Comparison of ENCODE assay signal across 8 cellular contexts in the genomic region with DNA sequence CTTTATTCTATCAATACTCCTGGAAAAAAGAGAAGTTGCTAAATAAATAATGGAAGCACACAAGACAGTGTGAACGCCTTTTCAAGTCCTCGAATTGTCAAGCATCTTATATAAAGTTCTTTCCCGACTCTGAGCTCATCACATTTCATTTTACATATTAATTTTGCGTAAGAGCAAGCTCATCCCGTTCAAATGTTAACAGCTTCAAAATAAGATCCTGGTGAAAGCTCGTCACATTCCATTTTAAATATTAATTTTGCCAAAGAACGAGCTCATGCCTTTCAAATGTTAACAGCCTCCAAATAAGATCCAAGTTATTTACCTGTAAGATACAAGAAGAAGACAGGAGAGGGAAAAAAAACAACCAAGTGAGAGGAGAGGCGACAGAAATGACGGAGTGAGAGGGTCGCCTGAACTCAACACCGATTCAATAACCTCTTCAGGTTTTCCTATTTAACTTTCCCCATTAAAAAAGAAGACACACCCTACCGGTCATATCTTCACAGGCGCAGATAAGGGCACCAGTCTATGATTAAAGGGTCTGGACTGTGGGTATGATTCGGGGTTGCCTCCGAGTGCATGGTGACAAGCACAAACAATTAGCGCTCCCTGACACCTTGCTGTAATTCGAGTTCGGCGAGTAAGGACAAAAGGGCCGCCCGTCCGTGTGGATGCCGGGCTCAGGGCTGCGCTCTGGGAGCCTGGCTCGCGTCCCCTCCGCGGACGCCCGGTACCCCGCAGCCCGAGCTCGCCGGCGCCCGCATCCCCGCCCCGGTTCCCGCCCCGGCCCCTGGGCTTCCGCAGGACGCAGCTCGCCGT.
A peak's percentile ranks its signal among the peaks of the same experiment; 100 is the strongest.
DNase-seq lines count a peak whose midpoint lies in the region; ATAC-seq and TF ChIP-seq lines count a peak whose summit lies in the region.

No MANE protein-coding gene starts in this region.

- CTCF ChIA-PET in CD4-positive, alpha-beta memory T cell (lab: Charles Lee; ENCODE audit: partially characterized antibody), result interaction anchor here (0.6 to 2.3 kb wide), 11 partner anchors 10 to 316 kb away, joined by 3 to 11 read pairs (median 4); no protein-coding TSS in a partner anchor

- no peaks in the 10 kb centered on the region for H3K27me3 ChIP-seq in CD4-positive, alpha-beta memory T cell (ENCODE audit: insufficient read depth, low read length)
- H3K27me3 ChIP-seq in SU-DHL-6 (ENCODE audit: low read length), result no peaks in the 10 kb centered on the region
- H3K27me3 ChIP-seq in endodermal cell (ENCODE audit: control insufficient read depth, insufficient read depth, low read length, poor library complexity, severe bottlenecking), result peaks cover 12% of the 10 kb centered on the region

- peaks cover 18 to 38% (median 25%) of the 10 kb centered on the region in 4 donors for H3K4me1 Mint-ChIP-seq in CD4-positive, alpha-beta memory T cell
- peaks cover 4% of the 10 kb centered on the region for H3K4me1 Mint-ChIP-seq in endodermal cell
- H3K4me1 Mint-ChIP-seq in natural killer cell, result peaks cover 29 to 31% of the 10 kb centered on the region in 2 donors

- H4K20me1 ChIP-seq in SU-DHL-6 (ENCODE audit: low read depth, low read length), result no peaks in the 10 kb centered on the region

- peaks cover 18% of the 10 kb centered on the region for H3K4me1 ChIP-seq in CD4-positive, alpha-beta memory T cell (ENCODE audit: insufficient read depth, low read length)
- H3K4me1 ChIP-seq in endodermal cell (ENCODE audit: control insufficient read depth, insufficient read depth, low read length), result no peaks in the 10 kb centered on the region

- H3K27me3 Mint-ChIP-seq in CD4-positive, alpha-beta memory T cell, result no peaks in the 10 kb centered on the region
- H3K27me3 Mint-ChIP-seq in endodermal cell (ENCODE audit: insufficient read depth), result peaks cover 33% of the 10 kb centered on the region
- H3K27me3 Mint-ChIP-seq in natural killer cell (ENCODE audit: low read depth in 2 of 2), result no peaks in the 10 kb centered on the region

- peak overlapping the region; percentile 53 for H3K27ac ChIP-seq in CD4-positive, alpha-beta memory T cell (ENCODE audit: low read depth, low read length)
- no peak overlapping the region for H3K27ac ChIP-seq in SU-DHL-6 (ENCODE audit: low read depth, low read length)
- H3K27ac ChIP-seq in endodermal cell (ENCODE audit: low read depth, low read length), result no peak overlapping the region

- peak overlapping the region; percentile 73 to 94 (median 88) for H3K27ac Mint-ChIP-seq in CD4-positive, alpha-beta memory T cell
- H3K27ac Mint-ChIP-seq in endodermal cell, result peak overlapping the region; percentile 87
- peak overlapping the region; percentile 85 to 94 for H3K27ac Mint-ChIP-seq in natural killer cell

- H3F3A ChIP-seq in SU-DHL-6 (ENCODE audit: insufficient read depth), result peaks cover 9% of the 10 kb centered on the region

- peak overlapping the region; percentile 47 for H3K9ac ChIP-seq in SU-DHL-6 (ENCODE audit: low read length)
- peak overlapping the region; percentile 48 for H3K9ac ChIP-seq in endodermal cell (ENCODE audit: extremely low read depth, low read length, poor library complexity, severe bottlenecking)

- TF ChIP-seq CTCF in SU-DHL-6 (IDR thresholded peaks at IDR 0.05; ENCODE audit: insufficient read depth, low read length, poor library complexity, severe bottlenecking), result no peak
- TF ChIP-seq CTCF in endodermal cell (conservative IDR thresholded peaks at IDR 0.05), result no peak
- no peak for TF ChIP-seq CTCF in natural killer cell (IDR thresholded peaks at IDR 0.05)

- peak overlapping the region; percentile 86 for H3K4me2 ChIP-seq in SU-DHL-6 (ENCODE audit: low read depth, low read length, poor library complexity, severe bottlenecking)

- peak overlapping the region; percentile 8 to 57 for H3K4me3 ChIP-seq in CD4-positive, alpha-beta memory T cell (ENCODE audit: low read length in 2 of 2)
- H3K4me3 ChIP-seq in SU-DHL-6 (ENCODE audit: insufficient read depth, low read length, poor library complexity, severe bottlenecking) (peak overlapping the region; percentile 65), endodermal cell (ENCODE audit: low read length) (peak overlapping the region; percentile 86)

- WGBS in endodermal cell (ENCODE audit: insufficient coverage in 1 of 2, insufficient read length in 1 of 2), 2 experiments, result 3 to 9% methylated on average over 6 to 44 of the region's 44 CpGs

- peaks cover 0 to 16% of the 10 kb centered on the region in 2 donors for H3K36me3 Mint-ChIP-seq in CD4-positive, alpha-beta memory T cell
- no peaks in the 10 kb centered on the region for H3K36me3 Mint-ChIP-seq in endodermal cell (ENCODE audit: low read depth)
- no peaks in the 10 kb centered on the region for H3K36me3 Mint-ChIP-seq in natural killer cell

- peak overlapping the region; percentile 82 to 91 (median 89) for H3K4me3 Mint-ChIP-seq in CD4-positive, alpha-beta memory T cell
- H3K4me3 Mint-ChIP-seq in endodermal cell (peak overlapping the region; percentile 70), natural killer cell (peak overlapping the region; percentile 98)

- intact Hi-C loops in CD4-positive, alpha-beta memory T cell (cut with micrococcal nuclease), result no loop called here
- intact Hi-C loops in natural killer cell (cut with micrococcal nuclease), result loop anchor here (5.0 kb wide), 1 partner anchor 279 kb away; no protein-coding TSS in a partner anchor

- no peaks in the 10 kb centered on the region for H3K36me3 ChIP-seq in CD4-positive, alpha-beta memory T cell (ENCODE audit: insufficient read depth, low read length)
- H3K36me3 ChIP-seq in SU-DHL-6 (ENCODE audit: low read length) (no peaks in the 10 kb centered on the region), endodermal cell (ENCODE audit: control insufficient read depth, insufficient read depth, low read length) (no peaks in the 10 kb centered on the region)

- POLR2A ChIA-PET in CD4-positive, alpha-beta memory T cell (lab: Charles Lee; ENCODE audit: partially characterized antibody), result interaction anchor here (0.6 to 4.0 kb wide), 13 partner anchors 8 to 1856 kb away, joined by 3 to 45 read pairs (median 4); partner anchors contain the start of genes ABCF2, PRKAG2 and RHEB

- H2AFZ ChIP-seq in SU-DHL-6 (ENCODE audit: low read depth, low read length, severe bottlenecking), result peak overlapping the region; percentile 85

- peaks cover 0 to 3% (median 0%) of the 10 kb centered on the region in 8 donors for H3K9me3 Mint-ChIP-seq in CD4-positive, alpha-beta memory T cell
- peaks cover 12% of the 10 kb centered on the region for H3K9me3 Mint-ChIP-seq in endodermal cell
- H3K9me3 Mint-ChIP-seq in natural killer cell, result no peaks in the 10 kb centered on the region

- DNase-seq in CD4-positive, alpha-beta memory T cell, result peak in 1 of 5 donors; percentile 44
- peak; percentile 51 for DNase-seq in HK-2 (ENCODE audit: unreplicated experiment)
- peak; percentile 75 for DNase-seq in endodermal cell
- DNase-seq in natural killer cell, result no peak
- no peak for DNase-seq in effector CD8-positive, alpha-beta T cell (lab: John Stamatoyannopoulos, UW)

- ATAC-seq in GM19035 (IDR thresholded peaks at IDR 0.05; ENCODE audit: unreplicated experiment) (peak; percentile 35), natural killer cell (peak; percentile 17 to 24 (median 20)), GM18873 (IDR thresholded peaks at IDR 0.05; ENCODE audit: low FRiP score, unreplicated experiment) (no peak)

- H3K9me2 ChIP-seq in SU-DHL-6 (replicated peaks; ENCODE audit: insufficient read depth, low read length), result no peaks in the 10 kb centered on the region

- no peaks in the 10 kb centered on the region for H3K9me3 ChIP-seq in CD4-positive, alpha-beta memory T cell (ENCODE audit: control insufficient read depth in 1 of 2, low read length in 2 of 2)
- no peaks in the 10 kb centered on the region for H3K9me3 ChIP-seq in SU-DHL-6 (ENCODE audit: insufficient read depth, low read length)
- peaks cover 7% of the 10 kb centered on the region for H3K9me3 ChIP-seq in endodermal cell (ENCODE audit: control insufficient read depth, low read length)

- no peaks in the 10 kb centered on the region for H3K79me2 ChIP-seq in SU-DHL-6 (ENCODE audit: insufficient read depth, low read length)

Comparison
In these comparisons a context has a peak if more than half of its experiments do, and no peak if none do; other contexts are left out.
1. DNase-seq: peak in HK-2 (single experiment) and endodermal cell (single experiment); none in natural killer cell (single experiment) and effector CD8-positive, alpha-beta T cell (single experiment).
2. H3K4me3 ChIP-seq: peak in every context shown above with its lines; median percentile 86 in endodermal cell; 65 in SU-DHL-6; 32 in CD4-positive, alpha-beta memory T cell.
3. Peak in every context shown above with its lines, with median percentiles within 50 percentile points of each other: H3K27ac Mint-ChIP-seq and H3K4me3 Mint-ChIP-seq.